Comparison of ENCODE assay signal across 2 cellular contexts in the genomic region with DNA sequence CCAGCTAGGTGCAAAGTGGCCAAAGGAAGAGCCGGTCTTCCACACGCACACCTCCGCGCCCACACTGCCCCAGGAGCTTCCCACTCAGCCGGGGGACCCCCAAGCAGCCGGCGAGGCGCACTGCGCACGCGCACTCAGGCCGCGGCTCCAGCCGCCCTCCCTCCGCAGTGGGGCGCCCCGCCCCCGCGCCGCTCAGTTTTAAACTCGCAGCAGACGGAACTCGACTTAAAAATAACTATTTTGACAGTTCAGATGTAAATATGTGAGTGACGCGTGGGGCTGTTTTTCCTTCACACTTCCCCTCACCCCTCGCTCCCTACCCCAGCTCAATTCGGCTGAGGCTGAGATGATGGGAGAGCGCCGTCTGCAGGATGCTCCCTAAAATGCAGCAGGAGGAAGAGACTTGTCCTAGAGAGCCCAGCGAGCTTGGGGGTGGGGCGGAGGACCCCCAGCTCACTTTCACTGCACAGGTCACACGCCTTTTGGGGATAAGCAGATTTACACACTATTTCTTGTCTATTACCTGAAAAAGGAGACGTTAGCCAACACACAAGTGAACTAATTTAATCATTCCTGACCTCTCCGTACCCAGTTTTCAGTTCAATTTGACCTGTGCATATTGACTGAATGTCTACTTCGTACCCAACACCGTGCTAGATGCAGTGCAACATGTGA.
TF ChIP-seq lines count a peak whose summit lies in the region.

No MANE protein-coding gene starts in this region.

TF ChIP-seq in A549, 52 proteins besides CTCF, POLR2A, EP300 and RAD21 (continued from another document):
- TF ChIP-seq, protein P1, sequence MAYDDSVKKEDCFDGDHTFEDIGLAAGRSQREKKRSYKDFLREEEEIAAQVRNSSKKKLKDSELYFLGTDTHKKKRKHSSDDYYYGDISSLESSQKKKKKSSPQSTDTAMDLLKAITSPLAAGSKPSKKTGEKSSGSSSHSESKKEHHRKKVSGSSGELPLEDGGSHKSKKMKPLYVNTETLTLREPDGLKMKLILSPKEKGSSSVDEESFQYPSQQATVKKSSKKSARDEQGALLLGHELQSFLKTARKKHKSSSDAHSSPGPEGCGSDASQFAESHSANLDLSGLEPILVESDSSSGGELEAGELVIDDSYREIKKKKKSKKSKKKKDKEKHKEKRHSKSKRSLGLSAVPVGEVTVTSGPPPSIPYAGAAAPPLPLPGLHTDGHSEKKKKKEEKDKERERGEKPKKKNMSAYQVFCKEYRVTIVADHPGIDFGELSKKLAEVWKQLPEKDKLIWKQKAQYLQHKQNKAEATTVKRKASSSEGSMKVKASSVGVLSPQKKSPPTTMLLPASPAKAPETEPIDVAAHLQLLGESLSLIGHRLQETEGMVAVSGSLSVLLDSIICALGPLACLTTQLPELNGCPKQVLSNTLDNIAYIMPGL (CRISPR knock-in tag; IDR thresholded peaks at IDR 0.05; ENCODE audit: borderline replicate concordance) = no peak
- TF ChIP-seq BHLHE40 (IDR thresholded peaks at IDR 0.05; ENCODE audit: low read depth, low read length) = no peak
- TF ChIP-seq CEBPB (IDR thresholded peaks at IDR 0.05) = no peak
- no peak for TF ChIP-seq SREBF2 (IDR thresholded peaks at IDR 0.05)
- peak; percentile 89 for TF ChIP-seq SMC3 (IDR thresholded peaks at IDR 0.05)
- no peak for TF ChIP-seq MYC (IDR thresholded peaks at IDR 0.05; ENCODE audit: borderline replicate concordance, low read length)

TF ChIP-seq in GM23338, 12 proteins besides CTCF, POLR2A, EP300 and RAD21 (continued from another document):
- TF ChIP-seq, protein P2, sequence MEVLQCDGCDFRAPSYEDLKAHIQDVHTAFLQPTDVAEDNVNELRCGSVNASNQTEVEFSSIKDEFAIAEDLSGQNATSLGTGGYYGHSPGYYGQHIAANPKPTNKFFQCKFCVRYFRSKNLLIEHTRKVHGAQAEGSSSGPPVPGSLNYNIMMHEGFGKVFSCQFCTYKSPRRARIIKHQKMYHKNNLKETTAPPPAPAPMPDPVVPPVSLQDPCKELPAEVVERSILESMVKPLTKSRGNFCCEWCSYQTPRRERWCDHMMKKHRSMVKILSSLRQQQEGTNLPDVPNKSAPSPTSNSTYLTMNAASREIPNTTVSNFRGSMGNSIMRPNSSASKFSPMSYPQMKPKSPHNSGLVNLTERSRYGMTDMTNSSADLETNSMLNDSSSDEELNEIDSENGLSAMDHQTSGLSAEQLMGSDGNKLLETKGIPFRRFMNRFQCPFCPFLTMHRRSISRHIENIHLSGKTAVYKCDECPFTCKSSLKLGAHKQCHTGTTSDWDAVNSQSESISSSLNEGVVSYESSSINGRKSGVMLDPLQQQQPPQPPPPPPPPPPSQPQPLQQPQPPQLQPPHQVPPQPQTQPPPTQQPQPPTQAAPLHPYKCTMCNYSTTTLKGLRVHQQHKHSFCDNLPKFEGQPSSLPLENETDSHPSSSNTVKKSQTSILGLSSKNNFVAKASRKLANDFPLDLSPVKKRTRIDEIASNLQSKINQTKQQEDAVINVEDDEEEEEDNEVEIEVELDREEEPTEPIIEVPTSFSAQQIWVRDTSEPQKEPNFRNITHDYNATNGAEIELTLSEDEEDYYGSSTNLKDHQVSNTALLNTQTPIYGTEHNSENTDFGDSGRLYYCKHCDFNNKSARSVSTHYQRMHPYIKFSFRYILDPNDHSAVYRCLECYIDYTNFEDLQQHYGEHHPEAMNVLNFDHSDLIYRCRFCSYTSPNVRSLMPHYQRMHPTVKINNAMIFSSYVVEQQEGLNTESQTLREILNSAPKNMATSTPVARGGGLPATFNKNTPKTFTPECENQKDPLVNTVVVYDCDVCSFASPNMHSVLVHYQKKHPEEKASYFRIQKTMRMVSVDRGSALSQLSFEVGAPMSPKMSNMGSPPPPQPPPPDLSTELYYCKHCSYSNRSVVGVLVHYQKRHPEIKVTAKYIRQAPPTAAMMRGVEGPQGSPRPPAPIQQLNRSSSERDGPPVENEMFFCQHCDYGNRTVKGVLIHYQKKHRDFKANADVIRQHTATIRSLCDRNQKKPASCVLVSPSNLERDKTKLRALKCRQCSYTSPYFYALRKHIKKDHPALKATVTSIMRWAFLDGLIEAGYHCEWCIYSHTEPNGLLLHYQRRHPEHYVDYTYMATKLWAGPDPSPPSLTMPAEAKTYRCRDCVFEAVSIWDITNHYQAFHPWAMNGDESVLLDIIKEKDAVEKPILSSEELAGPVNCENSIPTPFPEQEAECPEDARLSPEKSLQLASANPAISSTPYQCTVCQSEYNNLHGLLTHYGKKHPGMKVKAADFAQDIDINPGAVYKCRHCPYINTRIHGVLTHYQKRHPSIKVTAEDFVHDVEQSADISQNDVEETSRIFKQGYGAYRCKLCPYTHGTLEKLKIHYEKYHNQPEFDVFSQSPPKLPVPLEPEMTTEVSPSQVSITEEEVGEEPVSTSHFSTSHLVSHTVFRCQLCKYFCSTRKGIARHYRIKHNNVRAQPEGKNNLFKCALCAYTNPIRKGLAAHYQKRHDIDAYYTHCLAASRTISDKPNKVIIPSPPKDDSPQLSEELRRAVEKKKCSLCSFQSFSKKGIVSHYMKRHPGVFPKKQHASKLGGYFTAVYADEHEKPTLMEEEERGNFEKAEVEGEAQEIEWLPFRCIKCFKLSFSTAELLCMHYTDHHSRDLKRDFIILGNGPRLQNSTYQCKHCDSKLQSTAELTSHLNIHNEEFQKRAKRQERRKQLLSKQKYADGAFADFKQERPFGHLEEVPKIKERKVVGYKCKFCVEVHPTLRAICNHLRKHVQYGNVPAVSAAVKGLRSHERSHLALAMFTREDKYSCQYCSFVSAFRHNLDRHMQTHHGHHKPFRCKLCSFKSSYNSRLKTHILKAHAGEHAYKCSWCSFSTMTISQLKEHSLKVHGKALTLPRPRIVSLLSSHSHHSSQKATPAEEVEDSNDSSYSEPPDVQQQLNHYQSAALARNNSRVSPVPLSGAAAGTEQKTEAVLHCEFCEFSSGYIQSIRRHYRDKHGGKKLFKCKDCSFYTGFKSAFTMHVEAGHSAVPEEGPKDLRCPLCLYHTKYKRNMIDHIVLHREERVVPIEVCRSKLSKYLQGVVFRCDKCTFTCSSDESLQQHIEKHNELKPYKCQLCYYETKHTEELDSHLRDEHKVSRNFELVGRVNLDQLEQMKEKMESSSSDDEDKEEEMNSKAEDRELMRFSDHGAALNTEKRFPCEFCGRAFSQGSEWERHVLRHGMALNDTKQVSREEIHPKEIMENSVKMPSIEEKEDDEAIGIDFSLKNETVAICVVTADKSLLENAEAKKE (CRISPR knock-in tag; IDR thresholded peaks at IDR 0.05) = no peak
- TF ChIP-seq, protein P3, sequence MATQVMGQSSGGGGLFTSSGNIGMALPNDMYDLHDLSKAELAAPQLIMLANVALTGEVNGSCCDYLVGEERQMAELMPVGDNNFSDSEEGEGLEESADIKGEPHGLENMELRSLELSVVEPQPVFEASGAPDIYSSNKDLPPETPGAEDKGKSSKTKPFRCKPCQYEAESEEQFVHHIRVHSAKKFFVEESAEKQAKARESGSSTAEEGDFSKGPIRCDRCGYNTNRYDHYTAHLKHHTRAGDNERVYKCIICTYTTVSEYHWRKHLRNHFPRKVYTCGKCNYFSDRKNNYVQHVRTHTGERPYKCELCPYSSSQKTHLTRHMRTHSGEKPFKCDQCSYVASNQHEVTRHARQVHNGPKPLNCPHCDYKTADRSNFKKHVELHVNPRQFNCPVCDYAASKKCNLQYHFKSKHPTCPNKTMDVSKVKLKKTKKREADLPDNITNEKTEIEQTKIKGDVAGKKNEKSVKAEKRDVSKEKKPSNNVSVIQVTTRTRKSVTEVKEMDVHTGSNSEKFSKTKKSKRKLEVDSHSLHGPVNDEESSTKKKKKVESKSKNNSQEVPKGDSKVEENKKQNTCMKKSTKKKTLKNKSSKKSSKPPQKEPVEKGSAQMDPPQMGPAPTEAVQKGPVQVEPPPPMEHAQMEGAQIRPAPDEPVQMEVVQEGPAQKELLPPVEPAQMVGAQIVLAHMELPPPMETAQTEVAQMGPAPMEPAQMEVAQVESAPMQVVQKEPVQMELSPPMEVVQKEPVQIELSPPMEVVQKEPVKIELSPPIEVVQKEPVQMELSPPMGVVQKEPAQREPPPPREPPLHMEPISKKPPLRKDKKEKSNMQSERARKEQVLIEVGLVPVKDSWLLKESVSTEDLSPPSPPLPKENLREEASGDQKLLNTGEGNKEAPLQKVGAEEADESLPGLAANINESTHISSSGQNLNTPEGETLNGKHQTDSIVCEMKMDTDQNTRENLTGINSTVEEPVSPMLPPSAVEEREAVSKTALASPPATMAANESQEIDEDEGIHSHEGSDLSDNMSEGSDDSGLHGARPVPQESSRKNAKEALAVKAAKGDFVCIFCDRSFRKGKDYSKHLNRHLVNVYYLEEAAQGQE (IDR thresholded peaks at IDR 0.05; ENCODE audit: unreplicated experiment) = no peak
- TF ChIP-seq POLR2AphosphoS5 (IDR thresholded peaks at IDR 0.05; ENCODE audit: low read depth) (no peak), NANOG (IDR thresholded peaks at IDR 0.05; ENCODE audit: borderline replicate concordance) (no peak), JUNB (IDR thresholded peaks at IDR 0.05; ENCODE audit: unreplicated experiment) (no peak), ZNF331 (CRISPR knock-in tag; IDR thresholded peaks at IDR 0.05; ENCODE audit: low read depth) (no peak), ZNF114 (CRISPR knock-in tag; IDR thresholded peaks at IDR 0.05) (no peak), CREB1 (CRISPR knock-in tag; IDR thresholded peaks at IDR 0.05; ENCODE audit: low read depth) (no peak), EZH2phosphoT487 (IDR thresholded peaks at IDR 0.05; ENCODE audit: unreplicated experiment) (no peak), STAT1 (IDR thresholded peaks at IDR 0.05; ENCODE audit: unreplicated experiment) (no peak)
- TF ChIP-seq, protein P4, sequence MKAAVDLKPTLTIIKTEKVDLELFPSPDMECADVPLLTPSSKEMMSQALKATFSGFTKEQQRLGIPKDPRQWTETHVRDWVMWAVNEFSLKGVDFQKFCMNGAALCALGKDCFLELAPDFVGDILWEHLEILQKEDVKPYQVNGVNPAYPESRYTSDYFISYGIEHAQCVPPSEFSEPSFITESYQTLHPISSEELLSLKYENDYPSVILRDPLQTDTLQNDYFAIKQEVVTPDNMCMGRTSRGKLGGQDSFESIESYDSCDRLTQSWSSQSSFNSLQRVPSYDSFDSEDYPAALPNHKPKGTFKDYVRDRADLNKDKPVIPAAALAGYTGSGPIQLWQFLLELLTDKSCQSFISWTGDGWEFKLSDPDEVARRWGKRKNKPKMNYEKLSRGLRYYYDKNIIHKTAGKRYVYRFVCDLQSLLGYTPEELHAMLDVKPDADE (IDR thresholded peaks at IDR 0.05) = no peak
